35 cellular contexts compared by ENCODE assay signal in genomic region chr2:231951452-231951851, GRCh38. TPM values are rescaled to one million over a fixed set of nuclear protein-coding genes. Genes with fewer than 3 reads are reported as not detected.
"Had no signal": no experiment of that assay in that cellular context is flagged by ENCODE, and none has a peak within 500 bp of the region (broad histone marks: within the 10 kb centered on the region; RNA-seq: fewer than 3 reads in every experiment).

No MANE protein-coding gene starts in this region.

- H3K27me3 Mint-ChIP-seq: activated naive CD8-positive, alpha-beta T cell had no signal

- H3K4me3 ChIP-seq: adrenal gland, body of pancreas, breast epithelium had no signal

- H3K9me3 ChIP-seq: adrenal gland, body of pancreas, breast epithelium had no signal

- ATAC-seq: activated CD4-positive, alpha-beta T cell treated with anti-CD3 and anti-CD28 coated beads for 36 hours; activated CD4-positive, CD25-positive, alpha-beta regulatory T cell treated with anti-CD3 and anti-CD28 coated beads, Interleukin-2, amount 50 U/mL, for 24 hours; activated CD8-positive, alpha-beta memory T cell treated with anti-CD3 and anti-CD28 coated beads, Interleukin-2, amount 10 ng/mL, durations not matched to agents 7 days and 5 days; activated CD8-positive, alpha-beta T cell treated with anti-CD3 and anti-CD28 coated beads, Interleukin-2, amount 10 ng/mL, durations not matched to agents 7 days and 5 days; body of pancreas; WTC11 had no signal

- H3K4me1 Mint-ChIP-seq: activated CD4-positive, alpha-beta memory T cell treated with anti-CD3 and anti-CD28 coated beads, Interleukin-2, amount 10 ng/mL, durations not matched to agents 7 days and 5 days; activated CD4-positive, alpha-beta T cell treated with anti-CD3 and anti-CD28 coated beads for 36 hours; activated CD4-positive, alpha-beta T cell treated with anti-CD3 and anti-CD28 coated beads, Interleukin-2, amount 10 ng/mL, durations not matched to agents 7 days and 5 days; activated CD8-positive, alpha-beta memory T cell treated with anti-CD3 and anti-CD28 coated beads, Interleukin-2, amount 10 ng/mL, durations not matched to agents 7 days and 5 days; activated naive CD4-positive, alpha-beta T cell treated with anti-CD3 and anti-CD28 coated beads, Interleukin-2, amount 50 U/mL, for 24 hours; activated naive CD8-positive, alpha-beta T cell treated with anti-CD3 and anti-CD28 coated beads, Interleukin-2, amount 10 ng/mL, durations not matched to agents 7 days and 5 days; WTC11 had no signal

- H3K4me3 Mint-ChIP-seq: activated CD4-positive, alpha-beta memory T cell treated with anti-CD3 and anti-CD28 coated beads, Interleukin-2, amount 10 ng/mL, durations not matched to agents 7 days and 5 days; activated CD4-positive, alpha-beta T cell treated with anti-CD3 and anti-CD28 coated beads for 36 hours; activated CD4-positive, alpha-beta T cell treated with anti-CD3 and anti-CD28 coated beads, Interleukin-2, amount 10 ng/mL, durations not matched to agents 7 days and 5 days; activated CD8-positive, alpha-beta memory T cell treated with anti-CD3 and anti-CD28 coated beads, Interleukin-2, amount 10 ng/mL, durations not matched to agents 7 days and 5 days; activated CD8-positive, alpha-beta T cell treated with anti-CD3 and anti-CD28 coated beads, Interleukin-2, amount 10 ng/mL, durations not matched to agents 7 days and 5 days; activated naive CD4-positive, alpha-beta T cell treated with anti-CD3 and anti-CD28 coated beads for 36 hours; activated naive CD4-positive, alpha-beta T cell treated with anti-CD3 and anti-CD28 coated beads, Interleukin-2, amount 50 U/mL, for 24 hours; activated naive CD8-positive, alpha-beta T cell; activated naive CD8-positive, alpha-beta T cell treated with anti-CD3 and anti-CD28 coated beads, Interleukin-2, amount 10 ng/mL, durations not matched to agents 7 days and 5 days; activated T-cell treated with anti-CD3 and anti-CD28 coated beads, Interleukin-2, amount 50 U/mL, for 24 hours; T-helper 1 cell treated with Interleukin-12 subunit alpha and Interleukin-12 subunit beta and Interleukin-4 antibody, amounts not matched to agents 30 μg/mL and 1 μg/mL, for 36 hours; T-helper 2 cell treated with Interferon-gamma antibody and Interleukin-4, amounts not matched to agents 5 μg/mL and 100 μg/mL, for 36 hours; WTC11 had no signal

- H3K36me3 ChIP-seq: adrenal gland, brain microvascular endothelial cell, breast epithelium, WERI-Rb-1 had no signal

- H3K36me3 Mint-ChIP-seq: activated CD8-positive, alpha-beta memory T cell treated with anti-CD3 and anti-CD28 coated beads, Interleukin-2, amount 10 ng/mL, durations not matched to agents 7 days and 5 days; activated naive CD8-positive, alpha-beta T cell; activated naive CD8-positive, alpha-beta T cell treated with anti-CD3 and anti-CD28 coated beads, Interleukin-2, amount 10 ng/mL, durations not matched to agents 7 days and 5 days; WTC11 had no signal

- H3K27ac Mint-ChIP-seq: activated CD4-positive, alpha-beta memory T cell treated with anti-CD3 and anti-CD28 coated beads, Interleukin-2, amount 10 ng/mL, durations not matched to agents 7 days and 5 days; activated CD4-positive, alpha-beta T cell treated with anti-CD3 and anti-CD28 coated beads for 36 hours; activated CD4-positive, alpha-beta T cell treated with anti-CD3 and anti-CD28 coated beads, Interleukin-2, amount 10 ng/mL, durations not matched to agents 7 days and 5 days; activated CD8-positive, alpha-beta memory T cell treated with anti-CD3 and anti-CD28 coated beads, Interleukin-2, amount 10 ng/mL, durations not matched to agents 7 days and 5 days; activated CD8-positive, alpha-beta T cell treated with anti-CD3 and anti-CD28 coated beads, Interleukin-2, amount 10 ng/mL, durations not matched to agents 7 days and 5 days; activated naive CD4-positive, alpha-beta T cell treated with anti-CD3 and anti-CD28 coated beads for 36 hours; activated naive CD4-positive, alpha-beta T cell treated with anti-CD3 and anti-CD28 coated beads, Interleukin-2, amount 50 U/mL, for 24 hours; activated naive CD8-positive, alpha-beta T cell; activated naive CD8-positive, alpha-beta T cell treated with anti-CD3 and anti-CD28 coated beads, Interleukin-2, amount 10 ng/mL, durations not matched to agents 7 days and 5 days; activated T-cell treated with anti-CD3 and anti-CD28 coated beads, Interleukin-2, amount 50 U/mL, for 24 hours; activated T-helper 2 cell treated with anti-CD3 and anti-CD28 coated beads, Interferon-gamma antibody, Interleukin-2, Interleukin-4, amounts not matched to agents 10 μg/mL and 5 μg/mL and 100 μg/mL, durations not matched to agents 14 hours and 24 hours and 36 hours; T-helper 1 cell treated with Interleukin-12 subunit alpha and Interleukin-12 subunit beta and Interleukin-4 antibody, amounts not matched to agents 30 μg/mL and 1 μg/mL, for 36 hours; T-helper 2 cell treated with Interferon-gamma antibody and Interleukin-4, amounts not matched to agents 5 μg/mL and 100 μg/mL, for 36 hours; WTC11 had no signal

- H3K27ac ChIP-seq: adrenal gland, body of pancreas, brain microvascular endothelial cell, breast epithelium, WERI-Rb-1 had no signal

- DNase-seq: activated CD4-positive, alpha-beta memory T cell treated with anti-CD3 and anti-CD28 coated beads, Interleukin-2, amount 10 ng/mL, durations not matched to agents 7 days and 5 days; activated CD4-positive, alpha-beta T cell treated with anti-CD3 and anti-CD28 coated beads for 1 hour; activated CD4-positive, alpha-beta T cell treated with anti-CD3 and anti-CD28 coated beads for 36 hours; activated CD4-positive, alpha-beta T cell treated with anti-CD3 and anti-CD28 coated beads for 48 hours; activated CD4-positive, alpha-beta T cell treated with anti-CD3 and anti-CD28 coated beads, Interleukin-2, amount 10 ng/mL, durations not matched to agents 7 days and 5 days; activated CD4-positive, alpha-beta T cell treated with anti-CD3 and anti-CD28 coated beads, Interleukin-2, amount 50 U/mL, for 48 hours; activated CD4-positive, CD25-positive, alpha-beta regulatory T cell; activated CD8-positive, alpha-beta memory T cell treated with anti-CD3 and anti-CD28 coated beads for 24 hours; activated CD8-positive, alpha-beta memory T cell treated with anti-CD3 and anti-CD28 coated beads, Interleukin-2, amount 10 ng/mL, durations not matched to agents 7 days and 5 days; activated CD8-positive, alpha-beta memory T cell treated with anti-CD3 and anti-CD28 coated beads, Interleukin-2, amount 50 U/mL, for 48 hours; activated CD8-positive, alpha-beta T cell treated with anti-CD3 and anti-CD28 coated beads, Interleukin-2, amount 10 ng/mL, durations not matched to agents 7 days and 5 days; activated effector memory CD4-positive, alpha-beta T cell treated with Interleukin-2 at 50 U/mL for 16 hours; activated gamma-delta T cell; activated naive CD4-positive, alpha-beta T cell treated with anti-CD3 and anti-CD28 coated beads for 36 hours; activated naive CD8-positive, alpha-beta T cell treated with anti-CD3 and anti-CD28 coated beads, Interleukin-2, amount 10 ng/mL, durations not matched to agents 7 days and 5 days; activated T-cell treated with anti-CD3 and anti-CD28 coated beads, Interleukin-2, amount 50 U/mL, for 24 hours; activated T-cell treated with anti-CD3 and anti-CD28 coated beads, Interleukin-2, amount 50 U/mL, for 48 hours; adrenal gland; amniotic stem cell; aorta; body of pancreas; brain microvascular endothelial cell; central memory CD4-positive, alpha-beta T cell; T-helper 1 cell; T-helper 2 cell; T-helper 9 cell; WERI-Rb-1 had no signal

- H3K4me1 ChIP-seq: adrenal gland, body of pancreas, breast epithelium had no signal

- H3K27me3 ChIP-seq: adrenal gland, body of pancreas, brain microvascular endothelial cell, breast epithelium had no signal

- H3K9me3 Mint-ChIP-seq: activated CD4-positive, alpha-beta memory T cell treated with anti-CD3 and anti-CD28 coated beads, Interleukin-2, amount 10 ng/mL, durations not matched to agents 7 days and 5 days; activated naive CD4-positive, alpha-beta T cell treated with anti-CD3 and anti-CD28 coated beads for 36 hours; activated naive CD8-positive, alpha-beta T cell treated with anti-CD3 and anti-CD28 coated beads, Interleukin-2, amount 10 ng/mL, durations not matched to agents 7 days and 5 days; activated T-cell treated with anti-CD3 and anti-CD28 coated beads, Interleukin-2, amount 50 U/mL, for 24 hours; activated T-helper 2 cell treated with anti-CD3 and anti-CD28 coated beads, Interferon-gamma antibody, Interleukin-2, Interleukin-4, amounts not matched to agents 10 μg/mL and 5 μg/mL and 100 μg/mL, durations not matched to agents 14 hours and 24 hours and 36 hours; T-helper 1 cell treated with Interleukin-12 subunit alpha and Interleukin-12 subunit beta and Interleukin-4 antibody, amounts not matched to agents 30 μg/mL and 1 μg/mL, for 36 hours; T-helper 2 cell treated with Interferon-gamma antibody and Interleukin-4, amounts not matched to agents 5 μg/mL and 100 μg/mL, for 36 hours had no signal

RNA-seq across cellular contexts. Expression of gene NPPC, which starts 25.3 kb away (rescaled TPM):
- total RNA-seq: activated CD4-positive, alpha-beta memory T cell treated with anti-CD3 and anti-CD28 coated beads, Interleukin-2, amount 10 ng/mL, durations not matched to agents 7 days and 5 days; activated CD4-positive, alpha-beta T cell treated with anti-CD3 and anti-CD28 coated beads, Interleukin-2, amount 10 ng/mL, durations not matched to agents 7 days and 5 days; activated CD8-positive, alpha-beta memory T cell treated with anti-CD3 and anti-CD28 coated beads, Interleukin-2, amount 10 ng/mL, durations not matched to agents 7 days and 5 days had no signal
